Comparison of ENCODE assay signal across 8 cellular contexts in the genomic region with DNA sequence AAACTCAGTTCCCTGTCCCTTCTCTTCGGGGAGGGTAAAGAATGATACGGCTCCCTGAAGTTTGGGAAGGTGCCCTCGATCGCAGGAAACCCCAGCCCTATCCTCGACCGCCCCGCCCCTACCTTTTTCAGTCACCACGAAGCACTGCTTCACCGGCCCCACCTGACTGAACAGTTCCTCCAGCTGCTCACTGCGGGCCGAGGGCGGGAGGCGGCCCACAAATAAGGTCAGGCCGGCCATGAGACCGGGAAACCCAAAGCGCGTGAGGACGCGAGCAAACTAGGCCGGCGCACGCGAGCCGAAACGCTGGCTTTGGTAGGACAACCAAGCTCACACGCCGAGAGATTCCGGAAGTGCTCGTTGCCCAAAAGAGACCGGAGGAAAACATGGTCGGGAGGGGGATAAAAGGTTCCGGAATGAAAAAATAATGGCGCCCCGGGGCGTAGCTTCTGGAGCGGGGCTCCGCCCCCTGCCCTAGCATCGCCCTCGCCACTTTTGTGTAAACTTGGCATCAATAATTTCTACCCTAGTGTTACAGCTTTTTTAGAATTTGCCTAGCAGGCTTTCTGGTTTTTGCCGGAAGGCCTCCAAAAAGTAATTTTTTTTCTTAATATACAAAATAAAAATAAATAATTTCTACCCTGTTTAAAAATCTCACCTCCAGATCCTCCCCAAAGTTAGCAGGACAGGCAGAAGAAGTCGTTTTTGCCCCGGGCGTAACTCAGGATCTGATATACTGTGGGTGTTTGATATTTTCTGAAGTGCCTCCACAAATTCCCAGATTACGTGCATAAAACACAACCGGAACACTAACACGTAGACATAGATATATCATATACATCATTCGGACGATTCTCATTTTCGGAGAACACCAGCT. TPM values are rescaled to one million over a fixed set of nuclear protein-coding genes. Genes with fewer than 3 reads are reported as not detected.
DNase-seq lines count a peak whose midpoint lies in the region; ATAC-seq and TF ChIP-seq lines count a peak whose summit lies in the region.

A gene with protein sequence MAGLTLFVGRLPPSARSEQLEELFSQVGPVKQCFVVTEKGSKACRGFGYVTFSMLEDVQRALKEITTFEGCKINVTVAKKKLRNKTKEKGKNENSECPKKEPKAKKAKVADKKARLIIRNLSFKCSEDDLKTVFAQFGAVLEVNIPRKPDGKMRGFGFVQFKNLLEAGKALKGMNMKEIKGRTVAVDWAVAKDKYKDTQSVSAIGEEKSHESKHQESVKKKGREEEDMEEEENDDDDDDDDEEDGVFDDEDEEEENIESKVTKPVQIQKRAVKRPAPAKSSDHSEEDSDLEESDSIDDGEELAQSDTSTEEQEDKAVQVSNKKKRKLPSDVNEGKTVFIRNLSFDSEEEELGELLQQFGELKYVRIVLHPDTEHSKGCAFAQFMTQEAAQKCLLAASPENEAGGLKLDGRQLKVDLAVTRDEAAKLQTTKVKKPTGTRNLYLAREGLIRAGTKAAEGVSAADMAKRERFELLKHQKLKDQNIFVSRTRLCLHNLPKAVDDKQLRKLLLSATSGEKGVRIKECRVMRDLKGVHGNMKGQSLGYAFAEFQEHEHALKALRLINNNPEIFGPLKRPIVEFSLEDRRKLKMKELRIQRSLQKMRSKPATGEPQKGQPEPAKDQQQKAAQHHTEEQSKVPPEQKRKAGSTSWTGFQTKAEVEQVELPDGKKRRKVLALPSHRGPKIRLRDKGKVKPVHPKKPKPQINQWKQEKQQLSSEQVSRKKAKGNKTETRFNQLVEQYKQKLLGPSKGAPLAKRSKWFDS (minus strand): TSS at position 355 of the 877 bp plus-strand sequence. CDS start 115 bp downstream, at position 240.

- CTCF ChIA-PET in IMR-90 (lab: Yijun Ruan, JAX) (interaction anchor here (0.6 to 5.3 kb wide), 4 partner anchors 11 to 83 kb away, joined by 3 to 66 read pairs (median 4); no protein-coding TSS in a partner anchor), PC-9 (lab: Charles Lee) (interaction anchor here (0.5 to 1.3 kb wide), 5 partner anchors 43 to 86 kb away, joined by 3 to 6 read pairs (median 4); no protein-coding TSS in a partner anchor)

- peak within 1 kb of the TSS; percentile 77 for H3K23ac ChIP-seq in IMR-90 (ENCODE audit: low read depth, low read length)

- TF ChIP-seq RAD21 in IMR-90 (IDR thresholded peaks at IDR 0.05; ENCODE audit: low read length): no peak

- peak within 1 kb of the TSS; percentile 99 for H2AFZ ChIP-seq in IMR-90 (replicated peaks; ENCODE audit: low read length, poor library complexity)
- peak within 1 kb of the TSS; percentile 89 for H2AFZ ChIP-seq in PC-9

- H3K14ac ChIP-seq in IMR-90 (replicated peaks; ENCODE audit: low read depth, low read length): peak within 1 kb of the TSS; percentile 65

- H2BK120ac ChIP-seq in IMR-90 (ENCODE audit: low read depth, low read length): peak within 1 kb of the TSS; percentile 56; the same call in 1 of the 2 replicates

- H3K9me3 ChIP-seq in IMR-90 (ENCODE audit: control insufficient read depth, insufficient read depth, low read length) (no peaks in the 10 kb centered on the region), PC-9 (ENCODE audit: insufficient read depth, low read depth) (no peaks in the 10 kb centered on the region), mucosa of stomach (ENCODE audit: control insufficient read depth, low read length) (no peaks in the 10 kb centered on the region)

- H4K5ac ChIP-seq in IMR-90 (ENCODE audit: low read depth, low read length): peak within 1 kb of the TSS; percentile 84

- H3K79me1 ChIP-seq in IMR-90 (ENCODE audit: low read depth in 1 of 2, low read length in 2 of 2): peaks cover 23 to 29% of the 10 kb centered on the region in 2 experiments

- peak within 1 kb of the TSS; percentile 87 for H2BK5ac ChIP-seq in IMR-90 (ENCODE audit: low read depth, low read length, poor library complexity, severe bottlenecking)

- peak within 1 kb of the TSS; percentile 70 for H3K56ac ChIP-seq in IMR-90 (ENCODE audit: extremely low read depth, insufficient read depth, low read length)

- H3K9me1 ChIP-seq in IMR-90 (ENCODE audit: insufficient read depth, low read length): peaks cover 3% of the 10 kb centered on the region; the same call in 1 of the 2 replicates

- H3K4me3 ChIP-seq in IMR-90 (ENCODE audit: insufficient read depth, low read depth, low read length): peak within 1 kb of the TSS; percentile 78
- H3K4me3 ChIP-seq in PC-9: peak within 1 kb of the TSS; percentile 83
- H3K4me3 ChIP-seq in mucosa of stomach (ENCODE audit: low read length): peak within 1 kb of the TSS; percentile 18

- peaks cover 2% of the 10 kb centered on the region; the same call in 1 of the 2 replicates for H3K4me1 ChIP-seq in IMR-90 (ENCODE audit: control insufficient read depth, insufficient read depth, low read length)
- peaks cover 21% of the 10 kb centered on the region for H3K4me1 ChIP-seq in PC-9 (replicated peaks; ENCODE audit: insufficient read depth)
- peaks cover 11% of the 10 kb centered on the region for H3K4me1 ChIP-seq in mucosa of stomach (ENCODE audit: control insufficient read depth, insufficient read depth, low read length)

- POLR2A ChIA-PET in IMR-90 (lab: Charles Lee; ENCODE audit: unreplicated experiment) (no interaction called here), PC-9 (lab: Charles Lee; ENCODE audit: unreplicated experiment) (interaction anchor here (0.9 kb wide), 1 partner anchor 111 kb away, joined by 7 read pairs; no protein-coding TSS in a partner anchor)

- in situ Hi-C loops in IMR-90 (cut with MboI; ENCODE audit: low sequenced_read_pairs): no loop called here

- H4K91ac ChIP-seq in IMR-90 (ENCODE audit: insufficient read depth, low read depth, low read length): peak within 1 kb of the TSS; percentile 64

- no TSS peak for BruUV-seq in IMR-90 (replicated peaks; lab: Mats Ljungman, UMichigan)
- no TSS peak for BruUV-seq in PC-9 (replicated peaks; lab: Mats Ljungman, UMichigan)

- peak within 1 kb of the TSS; percentile 50 for H2AK9ac ChIP-seq in IMR-90 (replicated peaks; ENCODE audit: low read depth, low read length, poor library complexity)

- peak within 1 kb of the TSS; percentile 48; the same call in 1 of the 2 replicates for H2AK5ac ChIP-seq in IMR-90 (ENCODE audit: low read depth, low read length)

- 0% methylated on average over 12 of the region's 49 CpGs; no CpG with 5 or more reads in 1 of the 2 experiments for WGBS in IMR-90 (ENCODE audit: extremely low coverage in 2 of 2, insufficient read length in 1 of 2), 2 experiments

- H2BK20ac ChIP-seq in IMR-90 (ENCODE audit: low read depth, low read length): no peak within 1 kb of the TSS

- peak within 1 kb of the TSS; percentile 95 for H3K4me2 ChIP-seq in IMR-90 (ENCODE audit: low read depth, low read length)
- peak within 1 kb of the TSS; percentile 91 for H3K4me2 ChIP-seq in PC-9

- H3K79me2 ChIP-seq in PC-9 (ENCODE audit: low read depth): peaks cover 45% of the 10 kb centered on the region

- DNase-seq in DMS153 treated with DMSO at 0.1 percent for 48 hours (lab: John Stamatoyannopoulos, UW; ENCODE audit: unreplicated experiment) (peak; percentile 83), IMR-90 (peak; percentile 90), PC-9 (peak; percentile 82 to 91), erythroblast (lab: John Stamatoyannopoulos, UW) (peak; percentile 93 to 94)
- DNase-seq in activated T-cell treated with anti-CD3 and anti-CD28 coated beads, Interleukin-2, amount 50 U/mL, for 1 hour: peak; percentile 87
- peak; percentile 87 for DNase-seq in stimulated activated CD8-positive, alpha-beta memory T cell treated with anti-CD3 and anti-CD28 coated beads, Interleukin-4, amount 100 ng/mL, for 48 hours

- TF ChIP-seq CTCF in IMR-90 (conservative IDR thresholded peaks at IDR 0.05; ENCODE audit: low read depth, low read length) (no peak), PC-9 (conservative IDR thresholded peaks at IDR 0.05) (no peak)

- H3K9ac ChIP-seq in IMR-90 (ENCODE audit: low read depth, low read length): peak within 1 kb of the TSS; percentile 94
- peak within 1 kb of the TSS; percentile 64 for H3K9ac ChIP-seq in mucosa of stomach (ENCODE audit: low read length)

- H2BK15ac ChIP-seq in IMR-90 (ENCODE audit: low read depth, low read length): no peak within 1 kb of the TSS

- H3K27me3 ChIP-seq in IMR-90 (ENCODE audit: control insufficient read depth, insufficient read depth, low read length): peaks cover 9% of the 10 kb centered on the region
- no peaks in the 10 kb centered on the region for H3K27me3 ChIP-seq in PC-9 (ENCODE audit: insufficient read depth, low read depth)
- H3K27me3 ChIP-seq in mucosa of stomach (ENCODE audit: control insufficient read depth, insufficient read depth, low read length): peaks cover 8% of the 10 kb centered on the region

- H3K27ac ChIP-seq in IMR-90 (ENCODE audit: insufficient read depth, low read length): peak within 1 kb of the TSS; percentile 91
- H3K27ac ChIP-seq in PC-9: peak within 1 kb of the TSS; percentile 74

- H3F3A ChIP-seq in PC-9 (ENCODE audit: insufficient read depth, low read depth): no peaks in the 10 kb centered on the region

- H4K8ac ChIP-seq in IMR-90 (ENCODE audit: low read depth in 2 of 2, low read length in 2 of 2): peak within 1 kb of the TSS; percentile 83 to 96

- H4K20me1 ChIP-seq in IMR-90 (ENCODE audit: insufficient read depth, low read length): no peaks in the 10 kb centered on the region
- 0 out of 2 replicates have a peak, but pooled peaks cover 12% of the 10 kb centered on the region for H4K20me1 ChIP-seq in PC-9 (ENCODE audit: insufficient read depth)

- intact Hi-C loops in IMR-90 (cut with micrococcal nuclease): no loop called here
- intact Hi-C loops in PC-9 (cut with micrococcal nuclease; ENCODE audit: unreplicated experiment): no loop called here

- no peak within 1 kb of the TSS for H3K18ac ChIP-seq in IMR-90 (ENCODE audit: low read depth, low read length)

- H3K36me3 ChIP-seq in IMR-90 (ENCODE audit: control insufficient read depth, insufficient read depth, low read length) (peaks cover 2% of the 10 kb centered on the region; the same call in 1 of the 2 replicates), PC-9 (ENCODE audit: low read depth) (no peaks in the 10 kb centered on the region), mucosa of stomach (ENCODE audit: control insufficient read depth, insufficient read depth, low read length) (no peaks in the 10 kb centered on the region)

- H3K4ac ChIP-seq in IMR-90 (ENCODE audit: low read depth, low read length): peak within 1 kb of the TSS; percentile 90

- ATAC-seq in GM21529 (IDR thresholded peaks at IDR 0.05; ENCODE audit: unreplicated experiment) (peak; percentile 92), IMR-90 (ENCODE audit: low read depth) (peak; percentile 97)

- no peaks in the 10 kb centered on the region for H3K9me2 ChIP-seq in PC-9 (ENCODE audit: insufficient read depth)

- dilution Hi-C loops in IMR-90 (cut with HindIII; ENCODE audit: low sequenced_read_pairs, unreplicated experiment): no loop called here

- peak; percentile 75 for TF ChIP-seq POLR2A in IMR-90 (IDR thresholded peaks at IDR 0.05; ENCODE audit: low read depth, low read length)
- peak; percentile 83 for TF ChIP-seq POLR2A in erythroblast (IDR thresholded peaks at IDR 0.05; ENCODE audit: low read length)

TF ChIP-seq in IMR-90, 13 proteins besides CTCF, POLR2A, EP300 and RAD21 (continues in another document):
- TF ChIP-seq CEBPB (IDR thresholded peaks at IDR 0.05; ENCODE audit: low read depth, low read length): no peak

RNA-seq across cellular contexts. Expression of the gene that starts here (rescaled TPM):
- 12.4 and 18.6 TPM in 2 replicates for total RNA-seq in IMR-90 (2012; rRNA removed)
- 18.6 and 20.4 TPM in 2 replicates for polyA plus RNA-seq in IMR-90 (2012; rRNA removed)
- 4.5 and 11.5 TPM in 2 replicates for polyA plus RNA-seq in IMR-90 (2012; cell fraction: cytosol; rRNA removed)
- 13.8 and 59.8 TPM in 2 replicates for polyA plus RNA-seq in IMR-90 (2012; cell fraction: nucleus; rRNA removed; ENCODE audit: low replicate concordance)
- total RNA-seq in PC-9 (2021): 59.6 and 61.1 TPM in 2 replicates

Comparison
In these comparisons a context has a peak if more than half of its experiments do, and no peak if none do; other contexts are left out.
1. Peak in every context shown above with its lines: DNase-seq, ATAC-seq, H3K4me3 ChIP-seq and H3K27ac ChIP-seq.
2. H3K4me3 ChIP-seq: peak in every context shown above with its lines; median percentile 83 in PC-9; 78 in IMR-90; 18 in mucosa of stomach.